Comparison of ENCODE assay signal across 1 cellular context in genomic region chr11:28107726-28108618, GRCh38.
TF ChIP-seq lines count a peak whose summit lies in the region.

Gene KIF18A, minus strand, starts transcription at chr11:28108156. Its CDS starts 10,209 bp downstream, at chr11:28097947.
Gene METTL15, plus strand, starts transcription at chr11:28108388. Its CDS starts 4,947 bp downstream, at chr11:28113335.

TF ChIP-seq in GM12878, 131 proteins besides CTCF, POLR2A, EP300 and RAD21 (continued from another document and continues in another):
- TF ChIP-seq RCOR1 (conservative IDR thresholded peaks at IDR 0.05; ENCODE audit: low read depth, low read length) (no peak), NR2C1 (IDR thresholded peaks at IDR 0.05) (no peak), ZZZ3 (IDR thresholded peaks at IDR 0.05; ENCODE audit: control insufficient read depth, insufficient read length, low read depth) (no peak), KLF5 (IDR thresholded peaks at IDR 0.05; ENCODE audit: partially characterized antibody) (peak; percentile 15), JUND (IDR thresholded peaks at IDR 0.05; ENCODE audit: low read depth, low read length) (no peak), GATAD2B (conservative IDR thresholded peaks at IDR 0.05; ENCODE audit: low read depth) (no peak), ZNF592 (IDR thresholded peaks at IDR 0.05) (no peak), POU2F2 (IDR thresholded peaks at IDR 0.05; ENCODE audit: borderline replicate concordance, low read depth, low read length) (peak; percentile 83; the same call in 2 of the 3 replicates), ZNF274 (IDR thresholded peaks at IDR 0.05; ENCODE audit: insufficient read depth, insufficient read length) (no peak), HCFC1 (IDR thresholded peaks at IDR 0.05; ENCODE audit: low read length) (peak; percentile 56), RAD51 (IDR thresholded peaks at IDR 0.05) (no peak), CBX5 (IDR thresholded peaks at IDR 0.05; ENCODE audit: low read depth) (no peak; the same call in 1 of the 2 replicates), ESRRA (IDR thresholded peaks at IDR 0.05; ENCODE audit: low read length) (no peak), ZBTB11 (CRISPR knock-in tag; IDR thresholded peaks at IDR 0.05) (no peak), HDGF (IDR thresholded peaks at IDR 0.05) (peak; percentile 91), FOXK2 (IDR thresholded peaks at IDR 0.05) (no peak), CUX1 (IDR thresholded peaks at IDR 0.05; ENCODE audit: insufficient replicate concordance, low read depth, low read length) (no peak), BCLAF1 (IDR thresholded peaks at IDR 0.05) (no peak), ZNF217 (IDR thresholded peaks at IDR 0.05) (no peak), POLR2AphosphoS2 (IDR thresholded peaks at IDR 0.05; ENCODE audit: low read depth, low read length) (0 out of 2 replicates have a peak, but pooled peaks have one; percentile 34), SMARCA5 (IDR thresholded peaks at IDR 0.05) (no peak), CHD1 (IDR thresholded peaks at IDR 0.05; ENCODE audit: low read depth, low read length) (no peak), IRF3 (IDR thresholded peaks at IDR 0.05) (peak; percentile 53; the same call in 1 of the 2 replicates), PBX3 (IDR thresholded peaks at IDR 0.05; ENCODE audit: insufficient replicate concordance, low read depth, low read length) (no peak), RELA (IDR thresholded peaks at IDR 0.05; ENCODE audit: borderline replicate concordance, partially characterized antibody) (no peak), BHLHE40 (IDR thresholded peaks at IDR 0.05; ENCODE audit: borderline replicate concordance in 1 of 2, low read depth in 2 of 2, low read length in 1 of 2) (peak; percentile 37 to 57; a peak in 1 of 4 replicates), NKRF (conservative IDR thresholded peaks at IDR 0.05) (peak; percentile 99), CREB1 (IDR thresholded peaks at IDR 0.05; ENCODE audit: low read depth) (peak; percentile 94), RELB (IDR thresholded peaks at IDR 0.05; ENCODE audit: low read depth) (peak; percentile 66), EZH2 (IDR thresholded peaks at IDR 0.05; ENCODE audit: borderline replicate concordance, control insufficient read depth, low read depth, low read length) (no peak)
